11 cellular contexts compared by ENCODE assay signal in the genomic region with DNA sequence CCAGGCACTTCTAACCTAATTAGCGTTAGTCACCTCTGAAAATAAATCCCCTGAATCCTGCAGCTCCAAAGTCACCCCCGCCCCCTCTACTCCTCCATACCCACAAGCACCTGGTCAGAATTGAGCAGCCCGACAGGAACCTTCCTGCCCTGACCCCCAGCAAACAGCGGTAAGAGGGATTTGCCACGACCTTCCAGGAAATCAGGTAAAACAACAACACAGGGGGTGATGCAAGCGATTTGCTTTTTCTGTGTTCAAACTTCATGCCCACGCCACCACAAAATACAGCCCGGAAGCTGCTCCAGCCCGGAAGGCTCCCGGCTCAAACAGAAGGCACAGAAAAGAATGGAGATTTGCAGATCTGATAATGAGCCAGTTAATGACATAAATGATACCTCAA.
DNase-seq lines count a peak whose midpoint lies in the region; ATAC-seq and TF ChIP-seq lines count a peak whose summit lies in the region.
"Had no signal": no experiment of that assay in that cellular context is flagged by ENCODE, and none has a peak within 500 bp of the region (broad histone marks: within the 10 kb centered on the region; RNA-seq: fewer than 3 reads in every experiment).

No MANE protein-coding gene starts in this region.

- CTCF ChIA-PET in activated CD8-positive, alpha-beta T cell treated with anti-CD3 and anti-CD28 coated beads for 36 hours (lab: Charles Lee) = no interaction called here

- H3K4me1 Mint-ChIP-seq in activated CD8-positive, alpha-beta T cell treated with anti-CD3 and anti-CD28 coated beads for 36 hours (ENCODE audit: low read depth) = no peaks in the 10 kb centered on the region
- H3K4me1 Mint-ChIP-seq: stimulated activated memory B cell treated with anti-CD40 and anti-IgM and Interleukin-4, amounts not matched to agents 10 μg/mL and 1 μg/mL and 100 μg/mL, for 72 hours had no signal

- no peak overlapping the region for H3K27ac ChIP-seq in hepatocyte
- H3K27ac ChIP-seq: body of pancreas had no signal

- no peaks in the 10 kb centered on the region for H3K36me3 ChIP-seq in hepatocyte (replicated peaks; ENCODE audit: insufficient read depth, low read depth)

- WGBS in hepatocyte (ENCODE audit: low lambda C conversion rate, missing lambda C conversion rate) = 32% methylated on average over 10 of the region's 10 CpGs

- peaks cover 3% of the 10 kb centered on the region for H3K27me3 Mint-ChIP-seq in activated CD8-positive, alpha-beta T cell treated with anti-CD3 and anti-CD28 coated beads for 36 hours
- H3K27me3 Mint-ChIP-seq: stimulated activated memory B cell treated with anti-CD40 and anti-IgM and Interleukin-4, amounts not matched to agents 10 μg/mL and 1 μg/mL and 100 μg/mL, for 72 hours had no signal

- H3K9me2 ChIP-seq in hepatocyte (replicated peaks; ENCODE audit: insufficient read depth) = no peaks in the 10 kb centered on the region

- no peaks in the 10 kb centered on the region for H3K36me3 Mint-ChIP-seq in activated CD8-positive, alpha-beta T cell treated with anti-CD3 and anti-CD28 coated beads for 36 hours (ENCODE audit: low read depth)
- H3K36me3 Mint-ChIP-seq: stimulated activated memory B cell treated with anti-CD40 and anti-IgM and Interleukin-4, amounts not matched to agents 10 μg/mL and 1 μg/mL and 100 μg/mL, for 72 hours had no signal

- H3K4me1 ChIP-seq in hepatocyte (ENCODE audit: insufficient read depth) = no peaks in the 10 kb centered on the region
- H3K4me1 ChIP-seq: body of pancreas had no signal

- POLR2A ChIA-PET in activated CD8-positive, alpha-beta T cell treated with anti-CD3 and anti-CD28 coated beads for 36 hours (lab: Charles Lee) = interaction anchor here (0.6 kb wide), 1 partner anchor 778 kb away, joined by 3 read pairs; no protein-coding TSS in a partner anchor

- no peaks in the 10 kb centered on the region for H3K79me2 ChIP-seq in hepatocyte

- H3K4me3 Mint-ChIP-seq in activated CD8-positive, alpha-beta T cell treated with anti-CD3 and anti-CD28 coated beads for 36 hours = no peak overlapping the region
- H3K4me3 Mint-ChIP-seq: stimulated activated memory B cell treated with anti-CD40 and anti-IgM and Interleukin-4, amounts not matched to agents 10 μg/mL and 1 μg/mL and 100 μg/mL, for 72 hours had no signal

- H3K9me3 Mint-ChIP-seq in activated CD8-positive, alpha-beta T cell treated with anti-CD3 and anti-CD28 coated beads for 36 hours = no peaks in the 10 kb centered on the region
- H3K9me3 Mint-ChIP-seq: activated T-cell treated with anti-CD3 and anti-CD28 coated beads, Interleukin-2, amount 50 U/mL, for 72 hours had no signal

- no peaks in the 10 kb centered on the region for H3K27me3 ChIP-seq in hepatocyte
- H3K27me3 ChIP-seq: body of pancreas had no signal

- H4K20me1 ChIP-seq in hepatocyte (ENCODE audit: insufficient read depth, poor library complexity, severe bottlenecking) = no peaks in the 10 kb centered on the region

- peak overlapping the region; percentile 32 for H3K4me3 ChIP-seq in hepatocyte
- H3K4me3 ChIP-seq: body of pancreas had no signal

- H3K4me2 ChIP-seq in hepatocyte = peak overlapping the region; percentile 68

- intact Hi-C loops in activated CD8-positive, alpha-beta T cell treated with anti-CD3 and anti-CD28 coated beads for 36 hours (cut with micrococcal nuclease) = no loop called here

- H3K27ac Mint-ChIP-seq in activated CD8-positive, alpha-beta T cell treated with anti-CD3 and anti-CD28 coated beads for 36 hours = no peak overlapping the region
- H3K27ac Mint-ChIP-seq: activated T-cell treated with anti-CD3 and anti-CD28 coated beads, Interleukin-2, amount 50 U/mL, for 72 hours; stimulated activated memory B cell treated with anti-CD40 and anti-IgM and Interleukin-4, amounts not matched to agents 10 μg/mL and 1 μg/mL and 100 μg/mL, for 72 hours had no signal

- H2AFZ ChIP-seq in hepatocyte = peak overlapping the region; percentile 75

- TF ChIP-seq CTCF in hepatocyte (IDR thresholded peaks at IDR 0.05; ENCODE audit: poor library complexity) = no peak
- TF ChIP-seq CTCF in activated CD8-positive, alpha-beta T cell treated with anti-CD3 and anti-CD28 coated beads for 36 hours (IDR thresholded peaks at IDR 0.05) = no peak

- H3K9me3 ChIP-seq in hepatocyte (ENCODE audit: low read depth) = no peaks in the 10 kb centered on the region
- H3K9me3 ChIP-seq: body of pancreas had no signal

- peak; percentile 17 for DNase-seq in NCI-H1092 (lab: John Stamatoyannopoulos, UW)
- peak; percentile 83 for DNase-seq in NCI-H748 (lab: John Stamatoyannopoulos, UW; ENCODE audit: unreplicated experiment)
- DNase-seq in hepatocyte (ENCODE audit: low spot score) = no peak
- peak; percentile 13 for DNase-seq in retina
- no peak for DNase-seq in effector CD4-positive, alpha-beta T cell
- no peak for DNase-seq in activated CD8-positive, alpha-beta T cell treated with anti-CD3 and anti-CD28 coated beads for 36 hours
- no peak for DNase-seq in activated CD8-positive, alpha-beta memory T cell treated with anti-CD3 and anti-CD28 coated beads for 24 hours
- DNase-seq: activated T-cell treated with anti-CD3 and anti-CD28 coated beads, Interleukin-2, amount 50 U/mL, for 72 hours; erythroblast had no signal

- no peak for ATAC-seq in activated CD8-positive, alpha-beta T cell treated with anti-CD3 and anti-CD28 coated beads for 36 hours
- ATAC-seq: activated T-cell treated with anti-CD3 and anti-CD28 coated beads, Interleukin-2, amount 50 U/mL, for 72 hours; body of pancreas; stimulated activated memory B cell treated with anti-CD40 and anti-IgM and Interleukin-4, amounts not matched to agents 10 μg/mL and 1 μg/mL and 100 μg/mL, for 72 hours had no signal

Comparison
In these comparisons a context has a peak if more than half of its experiments do, and no peak if none do; other contexts are left out.
1. DNase-seq: peak in NCI-H1092 (single experiment), NCI-H748 (single experiment) and retina (single experiment); none in hepatocyte (single experiment), effector CD4-positive, alpha-beta T cell (single experiment), activated CD8-positive, alpha-beta T cell treated with anti-CD3 and anti-CD28 coated beads for 36 hours (single experiment) and activated CD8-positive, alpha-beta memory T cell treated with anti-CD3 and anti-CD28 coated beads for 24 hours (single experiment).